17 cellular contexts compared by ENCODE assay signal in the genomic region with DNA sequence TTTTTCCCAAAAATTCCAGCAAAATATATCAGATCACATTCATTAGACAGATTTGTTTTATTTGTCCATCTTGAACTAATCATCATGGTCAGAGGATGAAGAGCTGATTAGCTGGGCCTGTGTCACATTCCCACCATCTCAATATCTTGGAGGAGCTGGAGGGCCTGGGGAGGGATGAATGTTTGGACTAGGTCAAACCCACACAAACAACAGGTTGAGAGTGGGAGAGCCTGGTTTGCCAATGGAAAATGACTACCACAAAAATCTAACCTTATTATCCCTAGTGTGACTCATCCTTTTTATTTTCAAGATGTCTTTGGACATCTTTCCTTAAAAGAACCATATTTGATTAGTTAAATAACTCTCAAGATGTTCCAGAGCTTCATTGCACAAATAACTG.
DNase-seq lines count a peak whose midpoint lies in the region; TF ChIP-seq lines count a peak whose summit lies in the region.
"Had no signal": no experiment of that assay in that cellular context is flagged by ENCODE, and none has a peak within 500 bp of the region (broad histone marks: within the 10 kb centered on the region; RNA-seq: fewer than 3 reads in every experiment).

No MANE protein-coding gene starts in this region.

- DNase-seq in AG08395 (ENCODE audit: low spot score) (peak; percentile 24), GM03348 (ENCODE audit: low spot score) (peak; percentile 44), astrocyte of the cerebellum (ENCODE audit: low read depth) (peak; percentile 18), myocyte (ENCODE audit: low read depth) (peak; percentile 58), GM19238 (ENCODE audit: insufficient read length, low spot score) (no peak), OCI-M1 (lab: John Stamatoyannopoulos, UW) (no peak), DMS 273 (lab: John Stamatoyannopoulos, UW; ENCODE audit: unreplicated experiment) (no peak)
- DNase-seq in activated CD4-positive, alpha-beta T cell treated with anti-CD3 and anti-CD28 coated beads, Interleukin-2, amount 10 ng/mL, durations not matched to agents 7 days and 5 days = no peak
- DNase-seq: 8988T; AML-193; CD4-positive, alpha-beta T cell; DND-41; NCI-H1694 treated with DMSO at 0.1 percent for 48 hours; NCI-H446 treated with DMSO at 0.1 percent for 48 hours; NCI-H774; T-helper 1 cell had no signal

- no peak overlapping the region for H3K4me3 Mint-ChIP-seq in activated CD4-positive, alpha-beta T cell treated with anti-CD3 and anti-CD28 coated beads, Interleukin-2, amount 10 ng/mL, durations not matched to agents 7 days and 5 days
- H3K4me3 Mint-ChIP-seq: CD4-positive, alpha-beta T cell had no signal

- peaks cover 2% of the 10 kb centered on the region for H3K27me3 Mint-ChIP-seq in activated CD4-positive, alpha-beta T cell treated with anti-CD3 and anti-CD28 coated beads, Interleukin-2, amount 10 ng/mL, durations not matched to agents 7 days and 5 days

- CTCF ChIA-PET in activated CD4-positive, alpha-beta T cell treated with anti-CD3 and anti-CD28 coated beads, Interleukin-2, amount 10 ng/mL, durations not matched to agents 7 days and 5 days (lab: Charles Lee) = no interaction called here

- no peaks in the 10 kb centered on the region for H3K4me1 Mint-ChIP-seq in activated CD4-positive, alpha-beta T cell treated with anti-CD3 and anti-CD28 coated beads, Interleukin-2, amount 10 ng/mL, durations not matched to agents 7 days and 5 days

- H3K27ac Mint-ChIP-seq in activated CD4-positive, alpha-beta T cell treated with anti-CD3 and anti-CD28 coated beads, Interleukin-2, amount 10 ng/mL, durations not matched to agents 7 days and 5 days = no peak overlapping the region
- H3K27ac Mint-ChIP-seq: CD4-positive, alpha-beta T cell had no signal

- in situ Hi-C loops in astrocyte of the cerebellum (cut with HindIII; ENCODE audit: low sequenced_read_pairs) = no loop called here

- no peaks in the 10 kb centered on the region for H3K9me3 Mint-ChIP-seq in activated CD4-positive, alpha-beta T cell treated with anti-CD3 and anti-CD28 coated beads, Interleukin-2, amount 10 ng/mL, durations not matched to agents 7 days and 5 days
- H3K9me3 Mint-ChIP-seq: CD4-positive, alpha-beta T cell had no signal

- no peaks in the 10 kb centered on the region for H3K36me3 Mint-ChIP-seq in activated CD4-positive, alpha-beta T cell treated with anti-CD3 and anti-CD28 coated beads, Interleukin-2, amount 10 ng/mL, durations not matched to agents 7 days and 5 days (ENCODE audit: low read depth)

- POLR2A ChIA-PET in activated CD4-positive, alpha-beta T cell treated with anti-CD3 and anti-CD28 coated beads, Interleukin-2, amount 10 ng/mL, durations not matched to agents 7 days and 5 days (lab: Charles Lee) = no interaction called here

- no peak overlapping the region for H3K4me3 ChIP-seq in astrocyte of the cerebellum (ENCODE audit: low read depth, low read length)
- H3K4me3 ChIP-seq: HAP-1 had no signal

- no peak for TF ChIP-seq CTCF in astrocyte of the cerebellum (IDR thresholded peaks at IDR 0.05; ENCODE audit: low read depth, low read length, missing control alignments)

Comparison
In these comparisons a context has a peak if more than half of its experiments do, and no peak if none do; other contexts are left out.
1. DNase-seq: peak in AG08395 (single experiment), GM03348 (single experiment), astrocyte of the cerebellum (single experiment) and myocyte (single experiment); none in activated CD4-positive, alpha-beta T cell treated with anti-CD3 and anti-CD28 coated beads, Interleukin-2, amount 10 ng/mL, durations not matched to agents 7 days and 5 days (single experiment), GM19238 (single experiment), OCI-M1 (single experiment) and DMS 273 (single experiment).